In genomic region chr15:45075440-45076320, GRCh38 we compare ENCODE assay signal across 1 cellular context.
TF ChIP-seq lines count a peak whose summit lies in the region.

No MANE protein-coding gene starts in this region.

TF ChIP-seq in HepG2, 621 proteins besides CTCF, POLR2A, EP300 and RAD21:
- TF ChIP-seq NCOA2 (CRISPR knock-in tag; IDR thresholded peaks at IDR 0.05) = peak; percentile 25; the same call in 1 of the 2 replicates
- TF ChIP-seq RARA (CRISPR knock-in tag; IDR thresholded peaks at IDR 0.05) = peak; percentile 48
- TF ChIP-seq GATAD2A (CRISPR knock-in tag; IDR thresholded peaks at IDR 0.05) = 0 out of 2 replicates have a peak, but pooled peaks have one; percentile 27
- TF ChIP-seq, protein P1, sequence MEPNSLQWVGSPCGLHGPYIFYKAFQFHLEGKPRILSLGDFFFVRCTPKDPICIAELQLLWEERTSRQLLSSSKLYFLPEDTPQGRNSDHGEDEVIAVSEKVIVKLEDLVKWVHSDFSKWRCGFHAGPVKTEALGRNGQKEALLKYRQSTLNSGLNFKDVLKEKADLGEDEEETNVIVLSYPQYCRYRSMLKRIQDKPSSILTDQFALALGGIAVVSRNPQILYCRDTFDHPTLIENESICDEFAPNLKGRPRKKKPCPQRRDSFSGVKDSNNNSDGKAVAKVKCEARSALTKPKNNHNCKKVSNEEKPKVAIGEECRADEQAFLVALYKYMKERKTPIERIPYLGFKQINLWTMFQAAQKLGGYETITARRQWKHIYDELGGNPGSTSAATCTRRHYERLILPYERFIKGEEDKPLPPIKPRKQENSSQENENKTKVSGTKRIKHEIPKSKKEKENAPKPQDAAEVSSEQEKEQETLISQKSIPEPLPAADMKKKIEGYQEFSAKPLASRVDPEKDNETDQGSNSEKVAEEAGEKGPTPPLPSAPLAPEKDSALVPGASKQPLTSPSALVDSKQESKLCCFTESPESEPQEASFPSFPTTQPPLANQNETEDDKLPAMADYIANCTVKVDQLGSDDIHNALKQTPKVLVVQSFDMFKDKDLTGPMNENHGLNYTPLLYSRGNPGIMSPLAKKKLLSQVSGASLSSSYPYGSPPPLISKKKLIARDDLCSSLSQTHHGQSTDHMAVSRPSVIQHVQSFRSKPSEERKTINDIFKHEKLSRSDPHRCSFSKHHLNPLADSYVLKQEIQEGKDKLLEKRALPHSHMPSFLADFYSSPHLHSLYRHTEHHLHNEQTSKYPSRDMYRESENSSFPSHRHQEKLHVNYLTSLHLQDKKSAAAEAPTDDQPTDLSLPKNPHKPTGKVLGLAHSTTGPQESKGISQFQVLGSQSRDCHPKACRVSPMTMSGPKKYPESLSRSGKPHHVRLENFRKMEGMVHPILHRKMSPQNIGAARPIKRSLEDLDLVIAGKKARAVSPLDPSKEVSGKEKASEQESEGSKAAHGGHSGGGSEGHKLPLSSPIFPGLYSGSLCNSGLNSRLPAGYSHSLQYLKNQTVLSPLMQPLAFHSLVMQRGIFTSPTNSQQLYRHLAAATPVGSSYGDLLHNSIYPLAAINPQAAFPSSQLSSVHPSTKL (CRISPR knock-in tag; IDR thresholded peaks at IDR 0.05) = peak; percentile 36
- 0 out of 2 replicates have a peak, but pooled peaks have one; percentile 16 for TF ChIP-seq ELF3 (CRISPR knock-in tag; IDR thresholded peaks at IDR 0.05)
- peak; percentile 58 for TF ChIP-seq HNF4A (CRISPR knock-in tag; IDR thresholded peaks at IDR 0.05)
